In genomic region chr3:133633439-133633838, GRCh38 we compare ENCODE assay signal across 1 cellular context.
TF ChIP-seq lines count a peak whose summit lies in the region.

No MANE protein-coding gene starts in this region.

TF ChIP-seq in SK-N-SH, 30 proteins besides CTCF, POLR2A, EP300 and RAD21:
- TF ChIP-seq MEF2A (IDR thresholded peaks at IDR 0.05; ENCODE audit: borderline replicate concordance, low read depth): no peak
